ENCODE assay signal across 8 cellular contexts in the genomic region with DNA sequence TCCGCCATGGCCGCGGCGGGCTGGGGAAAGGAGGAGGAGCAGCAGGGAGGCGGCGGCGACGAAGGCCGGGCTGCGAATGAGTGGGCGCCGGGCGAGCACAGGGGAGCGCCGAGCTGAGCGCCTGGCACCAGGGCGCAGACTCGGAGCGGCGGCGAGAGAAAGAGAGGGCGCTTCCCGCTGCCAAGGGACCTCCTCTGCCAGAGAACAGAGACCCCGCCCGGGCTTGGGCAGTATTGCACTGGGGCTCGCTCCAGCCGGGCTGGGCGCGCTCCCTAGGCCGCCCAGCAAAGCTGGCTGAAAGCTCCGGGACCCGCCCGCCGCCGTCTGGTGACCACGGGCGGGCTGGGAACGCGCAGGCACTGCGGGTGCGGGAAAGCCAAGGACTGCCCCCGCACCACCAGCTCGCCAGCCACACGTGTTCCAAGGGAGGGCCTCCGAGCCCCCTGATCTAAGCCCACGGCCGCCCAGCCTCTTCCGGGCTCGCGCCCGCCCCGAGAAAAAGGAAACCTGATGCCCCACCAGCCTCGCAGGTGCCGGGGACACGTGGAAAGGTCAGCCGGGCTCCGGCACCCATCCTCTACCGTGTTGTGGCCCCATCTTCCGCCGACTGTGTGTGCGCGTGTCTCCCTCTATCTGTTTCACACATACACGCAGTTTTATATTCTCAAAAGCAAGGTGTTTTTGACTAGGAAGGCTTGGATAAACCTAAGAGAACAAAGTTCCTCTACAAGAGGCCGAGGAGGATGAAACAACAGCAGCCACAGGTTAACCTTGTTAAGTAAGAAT. TPM values are rescaled to one million over a fixed set of nuclear protein-coding genes. Genes with fewer than 3 reads are reported as not detected.
DNase-seq lines count a peak whose midpoint lies in the region; ATAC-seq, FAIRE-seq and TF ChIP-seq lines count a peak whose summit lies in the region.

TSS of gene CCDC6 (minus strand) at position 140 of the 786 bp plus-strand sequence. CDS start at position 8, 132 bp downstream.

- peak within 1 kb of the TSS; percentile 79 to 98 for H3K4me2 ChIP-seq in H1 (ENCODE audit: insufficient read depth in 1 of 2, low read depth in 2 of 2, low read length in 2 of 2)

- H4K20me1 ChIP-seq in H1 (replicated peaks in 1 of 2; ENCODE audit: control insufficient read depth in 1 of 2, insufficient read depth in 2 of 2, low read length in 2 of 2): peaks cover 18 to 22% of the 10 kb centered on the region in 2 experiments

- H2BK20ac ChIP-seq in H1 (ENCODE audit: low read length): 0 out of 2 replicates have a peak within 1 kb of the TSS, but pooled peaks have one; percentile 6

- H3K27ac ChIP-seq in H1 (ENCODE audit: low read depth, low read length) (peak within 1 kb of the TSS; percentile 90), mesodermal cell (ENCODE audit: low read depth, low read length, severe bottlenecking) (peak within 1 kb of the TSS; percentile 60)

- no peak within 1 kb of the TSS for H3K14ac ChIP-seq in H1 (ENCODE audit: insufficient read length)

- peak within 1 kb of the TSS; percentile 78 for H2BK12ac ChIP-seq in H1 (ENCODE audit: low read depth, low read length)

- peak within 1 kb of the TSS; percentile 78 for H2BK120ac ChIP-seq in H1 (replicated peaks; ENCODE audit: low read depth, low read length)

- peak within 1 kb of the TSS; percentile 88 for H4K91ac ChIP-seq in H1 (replicated peaks; ENCODE audit: insufficient read length, low read length)

- peak within 1 kb of the TSS; percentile 88 for H3K4ac ChIP-seq in H1 (replicated peaks; ENCODE audit: insufficient read length, low read depth, low read length)

- H3K27me3 ChIP-seq in H1 (replicated peaks in 1 of 4; ENCODE audit: control insufficient read depth in 3 of 4, extremely low read depth in 1 of 4, insufficient read depth in 3 of 4, low read length in 3 of 4): no peaks in the 10 kb centered on the region

- H3K9me3 ChIP-seq in H1 (ENCODE audit: insufficient read depth in 2 of 2, low read depth in 1 of 2, low read length in 1 of 2): no peaks in the 10 kb centered on the region
- H3K9me3 ChIP-seq in mesodermal cell (ENCODE audit: control insufficient read depth, low read length): no peaks in the 10 kb centered on the region

- in situ Hi-C loops in Caki2 (cut with HindIII; ENCODE audit: low pct_unique_long_range_greater_than_20kb, low sequenced_read_pairs): no loop called here

- H4K5ac ChIP-seq in H1 (ENCODE audit: insufficient read length, low read depth, low read length): peak within 1 kb of the TSS; percentile 84

- H2BK15ac ChIP-seq in H1 (ENCODE audit: low read length): peak within 1 kb of the TSS; percentile 81; the same call in 1 of the 2 replicates

- H3K23ac ChIP-seq in H1 (ENCODE audit: insufficient read length): no peak within 1 kb of the TSS

- DNase-seq in Caki2 (ENCODE audit: low read depth): peak; percentile 96
- DNase-seq in HTR-8/SVneo (ENCODE audit: insufficient read length, low spot score): peak; percentile 75
- DNase-seq in NOMO-1 treated with DMSO at 0.1 percent for 48 hours (lab: John Stamatoyannopoulos, UW; ENCODE audit: unreplicated experiment): peak; percentile 92
- peak; percentile 76 to 89 (median 81) for DNase-seq in activated CD8-positive, alpha-beta memory T cell treated with anti-CD3 and anti-CD28 coated beads for 48 hours (ENCODE audit: low read depth in 2 of 3, low spot score in 2 of 3)
- DNase-seq in H1 (ENCODE audit: low read depth in 1 of 2, low spot score in 2 of 2): peak; percentile 51 to 94
- DNase-seq in stimulated activated CD8-positive, alpha-beta memory T cell treated with anti-CD3 and anti-CD28 coated beads, Interleukin-15, amount 100 ng/mL, for 4 hours (ENCODE audit: low read depth in 2 of 2): peak; percentile 85

- no peaks in the 10 kb centered on the region for H3K36me3 ChIP-seq in H1 (ENCODE audit: control insufficient read depth in 2 of 4, insufficient read depth in 4 of 4, low read length in 3 of 4)
- peaks cover 8% of the 10 kb centered on the region for H3K36me3 ChIP-seq in mesodermal cell (ENCODE audit: control insufficient read depth, insufficient read depth, low read length)

- no peak within 1 kb of the TSS for H2AK5ac ChIP-seq in H1 (ENCODE audit: low read depth, low read length)

- POLR2A ChIA-PET in H1 (lab: Charles Lee; ENCODE audit: partially characterized antibody): interaction anchor here (0.7 to 7.8 kb wide), 16 partner anchors 8 to 234 kb away, joined by 3 to 90 read pairs (median 4); no protein-coding TSS in a partner anchor

- TF ChIP-seq POLR2A in H1 (IDR thresholded peaks at IDR 0.05; ENCODE audit: control extremely low read depth in 1 of 2, low read depth in 2 of 2, low read length in 2 of 2): peak; percentile 71 to 80

- no peak for TF ChIP-seq EP300 in H1 (IDR thresholded peaks at IDR 0.05; ENCODE audit: borderline replicate concordance in 1 of 2, low read depth in 2 of 2, low read length in 2 of 2)

- peak within 1 kb of the TSS; percentile 90 for H4K8ac ChIP-seq in H1 (ENCODE audit: extremely low read depth, insufficient read depth, low read length)

- peak within 1 kb of the TSS; percentile 76 to 93 (median 81) for H3K9ac ChIP-seq in H1 (replicated peaks in 1 of 4; ENCODE audit: extremely low read depth in 1 of 4, low read depth in 3 of 4, low read length in 3 of 4)

- TF ChIP-seq CTCF in H1 (IDR thresholded peaks at IDR 0.05; ENCODE audit: control extremely low read depth in 1 of 3, insufficient read depth in 1 of 3, low read depth in 1 of 3, low read length in 3 of 3): peak; percentile 70 to 77 (median 70)

- H3K4me1 ChIP-seq in H1 (replicated peaks in 1 of 4; ENCODE audit: control insufficient read depth in 3 of 4, insufficient read depth in 4 of 4, low read length in 3 of 4) (peaks cover 2 to 16% (median 10%) of the 10 kb centered on the region in 4 experiments; a peak in 6 of 7 replicates), mesodermal cell (ENCODE audit: control insufficient read depth, insufficient read depth, low read length, poor library complexity, severe bottlenecking) (peaks cover 16% of the 10 kb centered on the region)

- H2BK5ac ChIP-seq in H1 (ENCODE audit: low read depth, low read length): peak within 1 kb of the TSS; percentile 92

- FAIRE-seq in HTR-8/SVneo (lab: Jason Lieb, UNC) (peak; percentile 16), H1 (lab: Jason Lieb, UNC) (no peak)

- peaks cover 16% of the 10 kb centered on the region for H3K23me2 ChIP-seq in H1 (ENCODE audit: low read depth, low read length)

- CTCF ChIA-PET in H1 (lab: Charles Lee; ENCODE audit: partially characterized antibody): interaction anchor here (0.6 to 4.9 kb wide), 30 partner anchors 8 to 281 kb away, joined by 3 to 34 read pairs (median 4); no protein-coding TSS in a partner anchor

- peak; percentile 63 to 66 for TF ChIP-seq RAD21 in H1 (IDR thresholded peaks at IDR 0.05 in 1 of 2, conservative IDR thresholded peaks at IDR 0.05 in 1 of 2; ENCODE audit: low read depth in 2 of 2, low read length in 2 of 2)

- H2AFZ ChIP-seq in H1 (ENCODE audit: low read length): no peak within 1 kb of the TSS

- 3% methylated on average over 35 of the region's 64 CpGs; no CpG with 5 or more reads in 1 of the 2 experiments for WGBS in H1 (ENCODE audit: extremely low coverage in 1 of 2, insufficient coverage in 1 of 2, insufficient read length in 1 of 2, insufficient replicate concordance in 2 of 2, low coverage in 1 of 2, low lambda C conversion rate in 2 of 2, missing lambda C conversion rate in 1 of 2), 2 experiments
- 0% methylated on average over 49 to 51 of the region's 64 CpGs for WGBS in mesodermal cell (ENCODE audit: insufficient coverage in 2 of 2), 2 experiments

- peaks cover 3% of the 10 kb centered on the region; the same call in 1 of the 2 replicates for H3K79me1 ChIP-seq in H1 (ENCODE audit: low read depth, low read length)

- H3K4me3 ChIP-seq in H1 (ENCODE audit: extremely low read depth in 1 of 4, insufficient read depth in 2 of 4, low read depth in 3 of 4, low read length in 4 of 4) (peak within 1 kb of the TSS; percentile 81 to 98 (median 95)), mesodermal cell (ENCODE audit: extremely low read depth, insufficient read depth, low read length, poor library complexity, severe bottlenecking) (peak within 1 kb of the TSS; percentile 100)

- H3K56ac ChIP-seq in H1 (replicated peaks; ENCODE audit: insufficient read length, low read depth, low read length): peak within 1 kb of the TSS; percentile 89

- peak within 1 kb of the TSS; percentile 81; the same call in 1 of the 2 replicates for H3K18ac ChIP-seq in H1 (ENCODE audit: extremely low read depth, low read length)

- peak; percentile 70 for ATAC-seq in GM21367 (IDR thresholded peaks at IDR 0.05; ENCODE audit: unreplicated experiment)

- H3K79me2 ChIP-seq in H1 (ENCODE audit: control insufficient read depth in 1 of 2, insufficient read depth in 2 of 2, low read length in 2 of 2): peaks cover 34 to 45% of the 10 kb centered on the region in 2 experiments

TF ChIP-seq in H1, 55 proteins besides CTCF, POLR2A, EP300 and RAD21 (continues in another document):
- TF ChIP-seq TBP (IDR thresholded peaks at IDR 0.05; ENCODE audit: low read depth, low read length) (peak; percentile 88), PHF8 (conservative IDR thresholded peaks at IDR 0.05; ENCODE audit: low read depth, low read length) (peak; percentile 62), RBBP5 (IDR thresholded peaks at IDR 0.05; ENCODE audit: borderline replicate concordance, low read depth, low read length) (peak; percentile 88), TAF1 (IDR thresholded peaks at IDR 0.05; ENCODE audit: low read depth, low read length) (peak; percentile 91), MAX (IDR thresholded peaks at IDR 0.05) (peak; percentile 91), JUND (IDR thresholded peaks at IDR 0.05; ENCODE audit: low read length) (no peak), NRF1 (IDR thresholded peaks at IDR 0.05; ENCODE audit: low read depth, low read length) (peak; percentile 24), KDM4A (IDR thresholded peaks at IDR 0.05; ENCODE audit: low read depth, low read length, severe bottlenecking) (peak; percentile 45), SIX5 (IDR thresholded peaks at IDR 0.05; ENCODE audit: low read depth, low read length) (no peak)

RNA-seq across cellular contexts. Expression of gene CCDC6, which starts in this region (rescaled TPM):
- total RNA-seq in Caki2 (2014; rRNA removed; shearing (Covaris generic); ENCODE audit: low replicate concordance): 12.7 and 15.8 TPM in 2 replicates
- 74.4 and 74.8 TPM in 2 replicates for total RNA-seq in H1 (2021; fragmentation: NEBNext Ultra II Directional; extraction: Animal tissue kit (Norgen Biotek cat#: 25700))
- polyA plus RNA-seq in H1 (2011; rRNA removed): 28.2 and 42.2 TPM in 2 replicates
- polyA plus RNA-seq in H1 (2011; cell fraction: cytosol; rRNA removed): 25.6 TPM
- 26.6 TPM for polyA plus RNA-seq in H1 (2011; cell fraction: nucleus; rRNA removed)
- 23.9 to 42.1 TPM (median 30.6 TPM) in 4 replicates for polyA plus RNA-seq in H1 (2012, experiment 1 of 2)
- 6.1 TPM for polyA plus RNA-seq in H1 (2012, experiment 2 of 2)
- 29.5 TPM for polyA plus RNA-seq in H1 (2013, experiment 1 of 2)
- 29.9 TPM for polyA plus RNA-seq in H1 (2013, experiment 2 of 2)
- 76.2 and 77.5 TPM in 2 replicates for polyA minus RNA-seq in H1 (2011; rRNA and poly(A)+ RNA removed)
- 52.0 TPM for polyA minus RNA-seq in H1 (2011; cell fraction: cytosol; rRNA and poly(A)+ RNA removed)
- 90.9 TPM for polyA minus RNA-seq in H1 (2011; cell fraction: nucleus; rRNA and poly(A)+ RNA removed)
- 25.7 TPM for polyA plus RNA-seq in mesodermal cell (2013, experiment 1 of 2)
- 27.1 TPM for polyA plus RNA-seq in mesodermal cell (2013, experiment 2 of 2)

Comparison
In these comparisons a context has a peak if more than half of its experiments do, and no peak if none do; other contexts are left out.
1. Peak in every context shown above with its lines: DNase-seq, ATAC-seq, H3K4me3 ChIP-seq and H3K27ac ChIP-seq.